8 cellular contexts compared by ENCODE assay signal in genomic region chr16:66935319-66936011, GRCh38. TPM values are rescaled to one million over a fixed set of nuclear protein-coding genes. Genes with fewer than 3 reads are reported as not detected.
DNase-seq lines count a peak whose midpoint lies in the region; ATAC-seq and TF ChIP-seq lines count a peak whose summit lies in the region.

A gene with protein sequence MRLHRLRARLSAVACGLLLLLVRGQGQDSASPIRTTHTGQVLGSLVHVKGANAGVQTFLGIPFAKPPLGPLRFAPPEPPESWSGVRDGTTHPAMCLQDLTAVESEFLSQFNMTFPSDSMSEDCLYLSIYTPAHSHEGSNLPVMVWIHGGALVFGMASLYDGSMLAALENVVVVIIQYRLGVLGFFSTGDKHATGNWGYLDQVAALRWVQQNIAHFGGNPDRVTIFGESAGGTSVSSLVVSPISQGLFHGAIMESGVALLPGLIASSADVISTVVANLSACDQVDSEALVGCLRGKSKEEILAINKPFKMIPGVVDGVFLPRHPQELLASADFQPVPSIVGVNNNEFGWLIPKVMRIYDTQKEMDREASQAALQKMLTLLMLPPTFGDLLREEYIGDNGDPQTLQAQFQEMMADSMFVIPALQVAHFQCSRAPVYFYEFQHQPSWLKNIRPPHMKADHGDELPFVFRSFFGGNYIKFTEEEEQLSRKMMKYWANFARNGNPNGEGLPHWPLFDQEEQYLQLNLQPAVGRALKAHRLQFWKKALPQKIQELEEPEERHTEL (plus strand): TSS chr16:66935516. CDS start chr16:66935636, 120 bp downstream.

- H3K9ac ChIP-seq in parathyroid adenoma: peak within 1 kb of the TSS; percentile 98

- H3K27me3 ChIP-seq in parathyroid adenoma (ENCODE audit: control insufficient read depth, insufficient read depth, low read length): no peaks in the 10 kb centered on the region

- H3K4me1 ChIP-seq in parathyroid adenoma: peaks cover 14% of the 10 kb centered on the region

- no peak for DNase-seq in stimulated activated naive CD8-positive, alpha-beta T cell treated with anti-CD3 and anti-CD28 coated beads, Interleukin-15, Interleukin-2, amounts not matched to agents 100 U/mL and 50 U/mL, for 24 hours
- DNase-seq in cardiac septum (ENCODE audit: low spot score): no peak
- no peak for DNase-seq in GM19240 (ENCODE audit: insufficient read length, low spot score)

- intact Hi-C loops in cardiac septum (cut with DNase I): no loop called here

- H3K79me2 ChIP-seq in parathyroid adenoma: peaks cover 13% of the 10 kb centered on the region

- peaks cover 47% of the 10 kb centered on the region for H3K4me1 Mint-ChIP-seq in stimulated activated naive CD8-positive, alpha-beta T cell treated with anti-CD3 and anti-CD28 coated beads, Interleukin-15, Interleukin-2, amounts not matched to agents 100 ng/mL and 50 ng/mL, for 24 hours (ENCODE audit: low read depth)
- peaks cover 45% of the 10 kb centered on the region for H3K4me1 Mint-ChIP-seq in activated naive CD8-positive, alpha-beta T cell (ENCODE audit: low read depth)

- H3K36me3 ChIP-seq in parathyroid adenoma (ENCODE audit: control insufficient read depth, insufficient read depth, low read length): no peaks in the 10 kb centered on the region

- ATAC-seq in stimulated activated naive CD8-positive, alpha-beta T cell treated with anti-CD3 and anti-CD28 coated beads, Interleukin-15, Interleukin-2, amounts not matched to agents 100 U/mL and 50 U/mL, for 24 hours: no peak
- ATAC-seq in GM18519 (IDR thresholded peaks at IDR 0.05; ENCODE audit: low FRiP score, unreplicated experiment): no peak
- ATAC-seq in HG02852 (IDR thresholded peaks at IDR 0.05; ENCODE audit: unreplicated experiment): no peak

- H3K4me3 ChIP-seq in parathyroid adenoma (ENCODE audit: low read depth, low read length): peak within 1 kb of the TSS; percentile 99

- peak within 1 kb of the TSS; percentile 98 for H3K27ac ChIP-seq in parathyroid adenoma

- H2AFZ ChIP-seq in parathyroid adenoma: peak within 1 kb of the TSS; percentile 92

- peak within 1 kb of the TSS; percentile 91 for H3K4me3 Mint-ChIP-seq in stimulated activated naive CD8-positive, alpha-beta T cell treated with anti-CD3 and anti-CD28 coated beads, Interleukin-15, Interleukin-2, amounts not matched to agents 100 ng/mL and 50 ng/mL, for 24 hours
- H3K4me3 Mint-ChIP-seq in activated naive CD8-positive, alpha-beta T cell: peak within 1 kb of the TSS; percentile 98

- peak within 1 kb of the TSS; percentile 100 for H3K4me2 ChIP-seq in parathyroid adenoma (ENCODE audit: low read length)

- no peaks in the 10 kb centered on the region for H3K9me3 ChIP-seq in parathyroid adenoma (ENCODE audit: control insufficient read depth, low read length)

- H3K27me3 Mint-ChIP-seq in stimulated activated naive CD8-positive, alpha-beta T cell treated with anti-CD3 and anti-CD28 coated beads, Interleukin-15, Interleukin-2, amounts not matched to agents 100 ng/mL and 50 ng/mL, for 24 hours: no peaks in the 10 kb centered on the region
- no peaks in the 10 kb centered on the region for H3K27me3 Mint-ChIP-seq in activated naive CD8-positive, alpha-beta T cell

- peaks cover 38% of the 10 kb centered on the region for H3K36me3 Mint-ChIP-seq in stimulated activated naive CD8-positive, alpha-beta T cell treated with anti-CD3 and anti-CD28 coated beads, Interleukin-15, Interleukin-2, amounts not matched to agents 100 ng/mL and 50 ng/mL, for 24 hours (ENCODE audit: low read depth)
- peaks cover 3% of the 10 kb centered on the region for H3K36me3 Mint-ChIP-seq in activated naive CD8-positive, alpha-beta T cell

- TF ChIP-seq CTCF in parathyroid adenoma (IDR thresholded peaks at IDR 0.05): no peak

- no peaks in the 10 kb centered on the region for H3K9me3 Mint-ChIP-seq in stimulated activated naive CD8-positive, alpha-beta T cell treated with anti-CD3 and anti-CD28 coated beads, Interleukin-15, Interleukin-2, amounts not matched to agents 100 ng/mL and 50 ng/mL, for 24 hours
- H3K9me3 Mint-ChIP-seq in activated naive CD8-positive, alpha-beta T cell (ENCODE audit: low read depth): no peaks in the 10 kb centered on the region

- H3K27ac Mint-ChIP-seq in stimulated activated naive CD8-positive, alpha-beta T cell treated with anti-CD3 and anti-CD28 coated beads, Interleukin-15, Interleukin-2, amounts not matched to agents 100 ng/mL and 50 ng/mL, for 24 hours: peak within 1 kb of the TSS; percentile 94
- H3K27ac Mint-ChIP-seq in activated naive CD8-positive, alpha-beta T cell: peak within 1 kb of the TSS; percentile 96

RNA-seq across cellular contexts. Expression of the gene that starts here (rescaled TPM):
- 64.0 TPM for total RNA-seq in cardiac septum
